14 cellular contexts compared by ENCODE assay signal in the genomic region with DNA sequence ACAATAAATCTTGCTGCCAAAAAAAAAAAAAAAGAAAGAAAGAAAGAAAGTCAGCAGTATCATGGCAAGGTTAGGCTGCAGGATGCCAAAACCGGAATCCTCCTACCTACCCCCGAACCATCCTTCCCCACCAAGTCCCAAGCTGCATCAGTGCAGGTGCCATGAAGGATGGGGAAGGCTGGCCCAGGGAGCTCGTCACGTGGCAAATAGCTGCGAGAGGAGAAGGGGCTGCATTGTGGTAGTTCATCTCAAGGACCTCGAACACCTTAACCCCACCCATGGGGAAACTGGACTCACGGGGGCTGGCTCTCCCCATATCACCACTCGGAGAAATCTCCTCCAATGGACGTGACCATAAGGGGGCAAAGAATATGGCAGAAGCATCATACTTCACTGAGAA.
A peak's percentile ranks its signal among the peaks of the same experiment; 100 is the strongest.
DNase-seq lines count a peak whose midpoint lies in the region; ATAC-seq and TF ChIP-seq lines count a peak whose summit lies in the region.
"Had no signal": no experiment of that assay in that cellular context is flagged by ENCODE, and none has a peak within 500 bp of the region (broad histone marks: within the 10 kb centered on the region; RNA-seq: fewer than 3 reads in every experiment).

No MANE protein-coding gene starts in this region.

- H3K4me2 ChIP-seq in neuronal stem cell (ENCODE audit: insufficient read depth, low read length, poor library complexity, severe bottlenecking), result no peak overlapping the region

- H3K14ac ChIP-seq in neuronal stem cell (ENCODE audit: low read length), result no peak overlapping the region

- no peak overlapping the region for H3K4ac ChIP-seq in neuronal stem cell (ENCODE audit: low read length)

- no peak for TF ChIP-seq CTCF in gastrocnemius medialis (IDR thresholded peaks at IDR 0.05 in 4 of 5, conservative IDR thresholded peaks at IDR 0.05 in 1 of 5)
- no peak for TF ChIP-seq CTCF in adrenal gland (IDR thresholded peaks at IDR 0.05)

- H3K79me1 ChIP-seq in neuronal stem cell (ENCODE audit: low read depth, low read length), result no peaks in the 10 kb centered on the region

- no peak for TF ChIP-seq POLR2A in gastrocnemius medialis (IDR thresholded peaks at IDR 0.05)
- no peak for TF ChIP-seq POLR2A in adrenal gland (IDR thresholded peaks at IDR 0.05)

- no peak overlapping the region for H4K91ac ChIP-seq in neuronal stem cell (ENCODE audit: low read depth, low read length, poor library complexity)

- H2BK15ac ChIP-seq in neuronal stem cell (ENCODE audit: low read length), result no peak overlapping the region

- H3K18ac ChIP-seq in neuronal stem cell (ENCODE audit: low read length), result no peak overlapping the region

- H2BK5ac ChIP-seq in neuronal stem cell (ENCODE audit: low read length), result no peak overlapping the region

- peak overlapping the region; percentile 76 for H4K8ac ChIP-seq in neuronal stem cell (ENCODE audit: low read depth, low read length)

- no peak overlapping the region for H3K9ac ChIP-seq in neuronal stem cell (ENCODE audit: low read depth, low read length, poor library complexity)

- DNase-seq in islet precursor cell, result peak; percentile 11
- DNase-seq in neuronal stem cell (ENCODE audit: low spot score), result no peak
- DNase-seq in gastrocnemius medialis, result no peak
- DNase-seq in HT-29 (ENCODE audit: low spot score), result no peak
- no peak for DNase-seq in adrenal gland
- no peak for DNase-seq in NCI-H774 (lab: John Stamatoyannopoulos, UW)
- DNase-seq: C1 segment of cervical spinal cord; CD4-positive, alpha-beta memory T cell; COR-L47; DMS153; DND-41; GOT3; HFFc6 had no signal

- H2AK5ac ChIP-seq in neuronal stem cell (ENCODE audit: low read depth, low read length), result no peak overlapping the region

- H3K4me3 ChIP-seq in neuronal stem cell (ENCODE audit: low read length in 2 of 2), result no peak overlapping the region
- no peak overlapping the region for H3K4me3 ChIP-seq in gastrocnemius medialis
- no peak overlapping the region for H3K4me3 ChIP-seq in adrenal gland
- H3K4me3 ChIP-seq: HAP-1 had no signal

- no CpG with 5 or more reads among the region's 9 CpGs for WGBS in neuronal stem cell (ENCODE audit: extremely low coverage in 2 of 2, insufficient read length in 2 of 2, insufficient replicate concordance in 1 of 2), 2 donors
- WGBS in adrenal gland, 4 donors, result 86 to 91% (median 89%) methylated on average over 9 of the region's 9 CpGs

- H3K4me1 ChIP-seq in neuronal stem cell (ENCODE audit: control insufficient read depth in 2 of 2, insufficient read depth in 1 of 2, low read depth in 1 of 2, low read length in 2 of 2) (no peaks in the 10 kb centered on the region), gastrocnemius medialis (peaks cover 23 to 29% of the 10 kb centered on the region in 2 donors), adrenal gland (replicated peaks in 1 of 2) (no peaks in the 10 kb centered on the region)
- H3K4me1 ChIP-seq: HAP-1 had no signal

- in situ Hi-C loops in gastrocnemius medialis (cut with MboI; ENCODE audit: low sequenced_read_pairs in 4 of 4), result no loop called here

- H2BK12ac ChIP-seq in neuronal stem cell (ENCODE audit: low read length), result no peak overlapping the region

- no peak overlapping the region for H3K27ac ChIP-seq in neuronal stem cell (replicated peaks; ENCODE audit: low read length)
- H3K27ac ChIP-seq in gastrocnemius medialis, result peak overlapping the region in 3 of 4 donors; percentile 46 to 72 (median 64)
- no peak overlapping the region for H3K27ac ChIP-seq in adrenal gland

- no peak overlapping the region for H2AFZ ChIP-seq in neuronal stem cell (ENCODE audit: low read length)

- H2BK120ac ChIP-seq in neuronal stem cell (ENCODE audit: low read depth, low read length), result no peak overlapping the region

- intact Hi-C loops in gastrocnemius medialis (cut with DNase I; ENCODE audit: low total_unique reads) (no loop called here), adrenal gland (cut with DNase I) (no loop called here)

- no peak for ATAC-seq in gastrocnemius medialis

- H3K9me3 ChIP-seq in neuronal stem cell (replicated peaks in 1 of 2; ENCODE audit: control insufficient read depth in 2 of 2, insufficient read depth in 1 of 2, low read depth in 1 of 2, low read length in 2 of 2), result no peaks in the 10 kb centered on the region
- H3K9me3 ChIP-seq in gastrocnemius medialis, result no peaks in the 10 kb centered on the region
- H3K9me3 ChIP-seq in adrenal gland (replicated peaks in 1 of 3), result no peaks in the 10 kb centered on the region
- H3K9me3 ChIP-seq: HAP-1 had no signal

- H3K36me3 ChIP-seq in neuronal stem cell (replicated peaks in 1 of 2; ENCODE audit: control insufficient read depth in 2 of 2, insufficient read depth in 2 of 2, low read length in 2 of 2) (no peaks in the 10 kb centered on the region), gastrocnemius medialis (no peaks in the 10 kb centered on the region), adrenal gland (replicated peaks in 1 of 2) (no peaks in the 10 kb centered on the region)
- H3K36me3 ChIP-seq: HAP-1 had no signal

- peaks cover 0 to 1% (median 0%) of the 10 kb centered on the region in 3 experiments for H3K27me3 ChIP-seq in neuronal stem cell (ENCODE audit: control insufficient read depth in 3 of 3, insufficient read depth in 3 of 3, low read depth in 1 of 3, low read length in 3 of 3)
- H3K27me3 ChIP-seq in gastrocnemius medialis, result no peaks in the 10 kb centered on the region
- H3K27me3 ChIP-seq in adrenal gland, result no peaks in the 10 kb centered on the region

- H3K23ac ChIP-seq in neuronal stem cell (ENCODE audit: low read depth, low read length, poor library complexity), result no peak overlapping the region

Comparison
In these comparisons a context has a peak if more than half of its experiments do, and no peak if none do; other contexts are left out.
1. H3K27ac ChIP-seq: peak in gastrocnemius medialis (3 of 4); none in neuronal stem cell (single experiment) and adrenal gland (0 of 5).